ENCODE assay signal across 13 cellular contexts in the genomic region with DNA sequence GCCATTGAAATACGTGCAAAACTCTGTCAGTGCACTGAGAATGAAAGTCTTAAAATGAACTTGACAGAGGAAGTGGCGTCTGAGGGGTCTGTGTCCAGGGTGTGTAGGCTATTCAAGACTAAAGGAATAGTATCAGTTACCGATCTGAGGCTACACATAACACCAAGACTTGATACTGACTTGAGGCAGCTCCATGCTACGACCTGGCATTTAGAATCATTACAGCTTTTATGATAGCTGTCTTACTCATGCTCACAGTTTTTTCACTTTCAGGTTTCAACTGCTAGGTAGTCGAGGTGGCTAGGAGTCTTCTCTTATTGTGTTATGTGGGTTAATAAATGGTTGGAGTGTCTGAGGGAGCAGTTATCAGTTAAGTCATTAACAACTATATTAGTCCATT.
A peak's percentile ranks its signal among the peaks of the same experiment; 100 is the strongest.
DNase-seq lines count a peak whose midpoint lies in the region; ATAC-seq and TF ChIP-seq lines count a peak whose summit lies in the region.
"Had no signal": no experiment of that assay in that cellular context is flagged by ENCODE, and none has a peak within 500 bp of the region (broad histone marks: within the 10 kb centered on the region; RNA-seq: fewer than 3 reads in every experiment).

No MANE protein-coding gene starts in this region.

- no peak for DNase-seq in activated CD8-positive, alpha-beta memory T cell treated with anti-CD3 and anti-CD28 coated beads, Interleukin-2, amount 10 ng/mL, durations not matched to agents 7 days and 5 days
- DNase-seq in activated CD8-positive, alpha-beta memory T cell treated with anti-CD3 and anti-CD28 coated beads for 24 hours, result no peak
- DNase-seq in OCI-M1 (lab: John Stamatoyannopoulos, UW) (no peak), NCI-H1417 (lab: John Stamatoyannopoulos, UW) (no peak), upper lobe of left lung (no peak)
- DNase-seq: DMS79 treated with DMSO at 0.1 percent for 48 hours, esophagus squamous epithelium, RPMI8226 had no signal

- H3K4me3 ChIP-seq in upper lobe of left lung, result no peak overlapping the region
- H3K4me3 ChIP-seq: cardiac muscle cell, esophagus squamous epithelium had no signal

- no peak for TF ChIP-seq CTCF in upper lobe of left lung (IDR thresholded peaks at IDR 0.05)

- ATAC-seq in activated CD8-positive, alpha-beta memory T cell treated with anti-CD3 and anti-CD28 coated beads, Interleukin-2, amount 10 ng/mL, durations not matched to agents 7 days and 5 days, result peak; percentile 57
- ATAC-seq in GM21423 (IDR thresholded peaks at IDR 0.05; ENCODE audit: unreplicated experiment) (peak; percentile 72), HG03039 (IDR thresholded peaks at IDR 0.05; ENCODE audit: unreplicated experiment) (peak; percentile 65), upper lobe of left lung (ENCODE audit: low FRiP score in 2 of 2) (no peak)
- ATAC-seq in activated T-helper 17 cell treated with anti-CD3 and anti-CD28 coated beads, Interleukin-2, amount 50 U/mL, for 72 hours (replicated peaks), result peak; percentile 92

- H3K27ac Mint-ChIP-seq in activated CD8-positive, alpha-beta memory T cell treated with anti-CD3 and anti-CD28 coated beads, Interleukin-2, amount 10 ng/mL, durations not matched to agents 7 days and 5 days, result no peak overlapping the region
- no peak overlapping the region for H3K27ac Mint-ChIP-seq in activated T-helper 17 cell treated with anti-CD3 and anti-CD28 coated beads, Interleukin-2, amount 50 U/mL, for 72 hours

- H3K4me1 ChIP-seq in upper lobe of left lung, result no peaks in the 10 kb centered on the region

- no peak overlapping the region for H3K4me3 Mint-ChIP-seq in activated CD8-positive, alpha-beta memory T cell treated with anti-CD3 and anti-CD28 coated beads, Interleukin-2, amount 10 ng/mL, durations not matched to agents 7 days and 5 days
- H3K4me3 Mint-ChIP-seq in activated T-helper 17 cell treated with anti-CD3 and anti-CD28 coated beads, Interleukin-2, amount 50 U/mL, for 72 hours, result no peak overlapping the region

- H3K4me1 Mint-ChIP-seq in activated CD8-positive, alpha-beta memory T cell treated with anti-CD3 and anti-CD28 coated beads, Interleukin-2, amount 10 ng/mL, durations not matched to agents 7 days and 5 days, result peaks cover 12% of the 10 kb centered on the region
- H3K4me1 Mint-ChIP-seq in activated T-helper 17 cell treated with anti-CD3 and anti-CD28 coated beads, Interleukin-2, amount 50 U/mL, for 72 hours, result no peaks in the 10 kb centered on the region

- CTCF ChIA-PET in activated CD8-positive, alpha-beta memory T cell treated with anti-CD3 and anti-CD28 coated beads, Interleukin-2, amount 10 ng/mL, durations not matched to agents 7 days and 5 days (lab: Charles Lee), result no interaction called here

- no peak overlapping the region for H3K27ac ChIP-seq in upper lobe of left lung
- H3K27ac ChIP-seq: cardiac muscle cell, esophagus squamous epithelium, KMS-11 had no signal

- no peak for TF ChIP-seq POLR2A in upper lobe of left lung (IDR thresholded peaks at IDR 0.05)

- H3K27me3 Mint-ChIP-seq in activated CD8-positive, alpha-beta memory T cell treated with anti-CD3 and anti-CD28 coated beads, Interleukin-2, amount 10 ng/mL, durations not matched to agents 7 days and 5 days, result peaks cover 5% of the 10 kb centered on the region
- peaks cover 11% of the 10 kb centered on the region for H3K27me3 Mint-ChIP-seq in activated T-helper 17 cell treated with anti-CD3 and anti-CD28 coated beads, Interleukin-2, amount 50 U/mL, for 72 hours

- TF ChIP-seq EP300 in upper lobe of left lung (IDR thresholded peaks at IDR 0.05), result no peak

- H3K36me3 Mint-ChIP-seq in activated CD8-positive, alpha-beta memory T cell treated with anti-CD3 and anti-CD28 coated beads, Interleukin-2, amount 10 ng/mL, durations not matched to agents 7 days and 5 days, result no peaks in the 10 kb centered on the region
- no peaks in the 10 kb centered on the region for H3K36me3 Mint-ChIP-seq in activated T-helper 17 cell treated with anti-CD3 and anti-CD28 coated beads, Interleukin-2, amount 50 U/mL, for 72 hours (ENCODE audit: low read depth)

- H3K9me3 ChIP-seq in upper lobe of left lung, result no peaks in the 10 kb centered on the region

- 74 to 78% methylated on average over 5 of the region's 5 CpGs for WGBS in upper lobe of left lung, 2 donors

- H3K27me3 ChIP-seq in upper lobe of left lung, result no peaks in the 10 kb centered on the region
- H3K27me3 ChIP-seq: cardiac muscle cell, esophagus squamous epithelium had no signal

- H3K36me3 ChIP-seq in upper lobe of left lung, result no peaks in the 10 kb centered on the region
- H3K36me3 ChIP-seq: cardiac muscle cell, esophagus squamous epithelium had no signal

- H3K9me3 Mint-ChIP-seq in activated CD8-positive, alpha-beta memory T cell treated with anti-CD3 and anti-CD28 coated beads, Interleukin-2, amount 10 ng/mL, durations not matched to agents 7 days and 5 days (ENCODE audit: low read depth), result no peaks in the 10 kb centered on the region
- H3K9me3 Mint-ChIP-seq in activated T-helper 17 cell treated with anti-CD3 and anti-CD28 coated beads, Interleukin-2, amount 50 U/mL, for 72 hours, result peaks cover 3% of the 10 kb centered on the region

Comparison
In these comparisons a context has a peak if more than half of its experiments do, and no peak if none do; other contexts are left out.
1. ATAC-seq: peak in activated CD8-positive, alpha-beta memory T cell treated with anti-CD3 and anti-CD28 coated beads, Interleukin-2, amount 10 ng/mL, durations not matched to agents 7 days and 5 days (single experiment), GM21423 (single experiment), HG03039 (single experiment) and activated T-helper 17 cell treated with anti-CD3 and anti-CD28 coated beads, Interleukin-2, amount 50 U/mL, for 72 hours (single experiment); none in upper lobe of left lung (0 of 2).